Comparison of ENCODE assay signal across 20 cellular contexts in the genomic region with DNA sequence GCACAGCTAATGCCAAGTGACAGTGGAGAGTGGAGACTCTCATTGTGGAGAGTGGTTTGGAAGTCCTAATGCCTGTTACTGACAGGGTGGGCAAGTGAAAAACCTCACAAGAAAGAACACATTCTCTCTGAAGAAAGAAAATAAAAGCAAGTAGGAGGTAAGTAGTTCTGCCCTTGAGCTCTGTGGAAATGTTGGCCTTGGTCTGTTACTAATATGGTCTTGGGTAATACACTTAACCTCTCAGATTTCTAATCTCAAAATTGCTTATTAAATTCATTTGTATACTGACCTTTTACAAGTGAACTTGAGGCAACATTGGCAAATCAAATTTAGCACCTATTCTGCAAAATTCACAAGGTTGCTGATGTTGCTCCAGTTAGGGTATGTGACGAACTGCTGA.
"Had no signal": no experiment of that assay in that cellular context is flagged by ENCODE, and none has a peak within 500 bp of the region (broad histone marks: within the 10 kb centered on the region; RNA-seq: fewer than 3 reads in every experiment).

No MANE protein-coding gene starts in this region.

- H3K27ac Mint-ChIP-seq: naive thymus-derived CD4-positive, alpha-beta T cell; stimulated activated memory B cell treated with anti-CD40 and anti-IgM and Interleukin-4, amounts not matched to agents 10 μg/mL and 1 μg/mL and 100 μg/mL, for 72 hours; stimulated activated naive CD8-positive, alpha-beta T cell treated with anti-CD3 and anti-CD28 coated beads, Interleukin-15, amount 100 ng/mL, for 72 hours had no signal

- H3K4me2 ChIP-seq: hepatocyte had no signal

- H3K27me3 Mint-ChIP-seq: naive thymus-derived CD4-positive, alpha-beta T cell; stimulated activated memory B cell treated with anti-CD40 and anti-IgM and Interleukin-4, amounts not matched to agents 10 μg/mL and 1 μg/mL and 100 μg/mL, for 72 hours; stimulated activated naive CD8-positive, alpha-beta T cell treated with anti-CD3 and anti-CD28 coated beads, Interleukin-15, amount 100 ng/mL, for 72 hours had no signal

- ATAC-seq: esophagus mucosa; naive thymus-derived CD4-positive, alpha-beta T cell; psoas muscle; right lobe of liver; stimulated activated memory B cell treated with anti-CD40 and anti-IgM and Interleukin-4, amounts not matched to agents 10 μg/mL and 1 μg/mL and 100 μg/mL, for 72 hours; stimulated activated naive CD8-positive, alpha-beta T cell treated with anti-CD3 and anti-CD28 coated beads, Interleukin-15, amount 100 ng/mL, for 72 hours; upper lobe of right lung had no signal

- H3K4me1 ChIP-seq: parathyroid adenoma, psoas muscle, right lobe of liver, testis, tibial nerve, upper lobe of right lung, vagina had no signal

- H3K36me3 ChIP-seq: right lobe of liver, tibial nerve, upper lobe of right lung, vagina had no signal

- H3K9ac ChIP-seq: parathyroid adenoma had no signal

- H3K4me1 Mint-ChIP-seq: stimulated activated memory B cell treated with anti-CD40 and anti-IgM and Interleukin-4, amounts not matched to agents 10 μg/mL and 1 μg/mL and 100 μg/mL, for 72 hours; stimulated activated naive CD8-positive, alpha-beta T cell treated with anti-CD3 and anti-CD28 coated beads, Interleukin-15, amount 100 ng/mL, for 72 hours had no signal

- H3K27ac ChIP-seq: dorsolateral prefrontal cortex, hepatocyte, parathyroid adenoma, psoas muscle, right lobe of liver, testis, tibial nerve, upper lobe of right lung, vagina had no signal

- H2AFZ ChIP-seq: hepatocyte, parathyroid adenoma had no signal

- H3K4me3 Mint-ChIP-seq: naive thymus-derived CD4-positive, alpha-beta T cell; stimulated activated memory B cell treated with anti-CD40 and anti-IgM and Interleukin-4, amounts not matched to agents 10 μg/mL and 1 μg/mL and 100 μg/mL, for 72 hours; stimulated activated naive CD8-positive, alpha-beta T cell treated with anti-CD3 and anti-CD28 coated beads, Interleukin-15, amount 100 ng/mL, for 72 hours had no signal

- DNase-seq: cortex of kidney; dorsolateral prefrontal cortex; effector CD8-positive, alpha-beta T cell; foreskin melanocyte; head of caudate nucleus; left colon; naive thymus-derived CD4-positive, alpha-beta T cell; psoas muscle; retina; right lobe of liver; stimulated activated CD4-positive, alpha-beta T cell treated with anti-CD3 and anti-CD28 coated beads, Interleukin-4, amount 100 ng/mL, for 24 hours; stimulated activated naive CD8-positive, alpha-beta T cell treated with anti-CD3 and anti-CD28 coated beads, Interleukin-15, amount 100 ng/mL, for 72 hours; testis; upper lobe of right lung had no signal

- H3K9me3 ChIP-seq: psoas muscle, right lobe of liver, testis, upper lobe of right lung, vagina had no signal

- H3K27me3 ChIP-seq: hepatocyte, right lobe of liver, testis, tibial nerve, upper lobe of right lung, vagina had no signal

- H3K4me3 ChIP-seq: hepatocyte, psoas muscle, right lobe of liver, testis, tibial nerve, upper lobe of right lung, vagina had no signal

- H3K79me2 ChIP-seq: hepatocyte, parathyroid adenoma had no signal
